In the genomic region with DNA sequence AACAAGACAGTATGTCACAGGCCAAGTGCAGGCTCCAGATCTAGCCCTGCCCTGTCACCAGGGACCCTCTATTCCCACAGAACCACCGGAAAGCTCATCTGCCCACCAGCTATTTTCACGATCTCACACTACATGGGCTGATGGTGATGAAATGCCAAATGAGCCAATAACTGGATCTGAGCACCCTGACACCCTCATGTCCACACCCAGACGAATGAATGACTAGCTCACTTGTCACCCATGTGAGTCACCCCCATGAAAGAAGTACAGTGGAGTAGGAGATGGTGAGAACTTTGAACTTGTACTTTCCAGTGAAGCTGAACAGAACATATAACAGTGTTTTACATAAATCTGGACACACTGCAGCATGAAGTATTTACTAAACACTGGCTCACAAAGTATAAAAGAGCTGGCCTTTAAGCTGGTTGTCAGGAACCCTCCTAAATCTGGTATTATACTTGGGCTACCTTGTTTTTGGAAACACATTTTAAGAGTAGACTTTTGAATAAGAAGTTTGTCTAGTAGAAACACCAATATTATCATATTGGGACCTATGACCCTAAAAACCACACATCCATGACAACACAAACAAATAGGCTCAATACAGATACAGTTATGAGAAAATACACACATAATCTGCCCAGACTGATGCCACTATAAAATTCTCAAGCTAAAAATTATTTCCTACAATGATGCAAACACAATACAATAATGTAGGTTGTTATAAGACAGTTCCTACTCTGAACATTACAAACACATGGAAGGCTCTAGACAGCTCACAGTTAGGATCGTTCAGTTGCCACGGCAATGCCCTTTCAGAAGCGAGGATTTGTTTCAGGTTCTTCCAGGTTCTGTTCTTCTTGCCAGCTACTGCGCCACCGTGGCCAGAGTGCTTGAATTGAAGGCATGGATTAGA, we compare ENCODE assay signal across 8 cellular contexts. TPM values are rescaled to one million over a fixed set of nuclear protein-coding genes. Genes with fewer than 3 reads are reported as not detected.
DNase-seq lines count a peak whose midpoint lies in the region; ATAC-seq and TF ChIP-seq lines count a peak whose summit lies in the region.

No MANE protein-coding gene starts in this region.

- DNase-seq in activated CD4-positive, alpha-beta T cell treated with anti-CD3 and anti-CD28 coated beads for 36 hours, result peak; percentile 65
- DNase-seq in activated CD4-positive, alpha-beta T cell treated with anti-CD3 and anti-CD28 coated beads for 1 hour, result no peak
- peak; percentile 56 for DNase-seq in NCI-H226
- peak; percentile 96 for DNase-seq in osteoblast (ENCODE audit: insufficient read length, low spot score, missing footprints)
- DNase-seq in cerebellar nuclear complex (lab: John Stamatoyannopoulos, UW), result no peak
- DNase-seq in GM19240 (ENCODE audit: insufficient read length, low spot score), result no peak
- no peak for DNase-seq in NCI-H2029 treated with DMSO at 0.1 percent for 48 hours (lab: John Stamatoyannopoulos, UW)

- H3K4me3 Mint-ChIP-seq in activated CD4-positive, alpha-beta T cell treated with anti-CD3 and anti-CD28 coated beads for 36 hours, result peak overlapping the region; percentile 22

- H2AFZ ChIP-seq in osteoblast (ENCODE audit: low read length), result peak overlapping the region; percentile 5

- peak overlapping the region in 1 of 2 donors; percentile 32 for H3K4me3 ChIP-seq in duodenal mucosa (ENCODE audit: low read depth in 1 of 2, low read length in 2 of 2)
- peak overlapping the region; percentile 31 for H3K4me3 ChIP-seq in osteoblast (ENCODE audit: insufficient read depth, low read length)

- H3K27ac Mint-ChIP-seq in activated CD4-positive, alpha-beta T cell treated with anti-CD3 and anti-CD28 coated beads for 36 hours, result peak overlapping the region; percentile 55

- intact Hi-C loops in activated CD4-positive, alpha-beta T cell treated with anti-CD3 and anti-CD28 coated beads for 36 hours (cut with DNase I, micrococcal nuclease), result loop anchor here (1.0 to 5.0 kb wide), 5 partner anchors 19 to 649 kb away; a partner anchor contains a TSS

- no peaks in the 10 kb centered on the region for H3K27me3 Mint-ChIP-seq in activated CD4-positive, alpha-beta T cell treated with anti-CD3 and anti-CD28 coated beads for 36 hours

- POLR2A ChIA-PET in activated CD4-positive, alpha-beta T cell treated with anti-CD3 and anti-CD28 coated beads for 36 hours (lab: Charles Lee), result interaction anchor here (0.9 to 2.2 kb wide), 4 partner anchors 15 to 349 kb away, joined by 3 to 27 read pairs (median 4); a partner anchor contains a TSS

- H4K20me1 ChIP-seq in osteoblast (ENCODE audit: insufficient read depth, low read length), result no peaks in the 10 kb centered on the region

- no peaks in the 10 kb centered on the region for H3K27me3 ChIP-seq in duodenal mucosa (ENCODE audit: control insufficient read depth in 1 of 2, insufficient read depth in 2 of 2, low read length in 2 of 2)
- no peaks in the 10 kb centered on the region for H3K27me3 ChIP-seq in osteoblast (ENCODE audit: insufficient read depth, low read length)

- H3K36me3 ChIP-seq in duodenal mucosa (ENCODE audit: control insufficient read depth in 1 of 2, insufficient read depth in 2 of 2, low read length in 2 of 2) (peaks cover 0 to 3% of the 10 kb centered on the region in 2 donors), osteoblast (ENCODE audit: insufficient read depth, low read length) (peaks cover 8% of the 10 kb centered on the region)

- peaks cover 57% of the 10 kb centered on the region for H3K79me2 ChIP-seq in osteoblast (ENCODE audit: insufficient read depth, low read length)

- H3K27ac ChIP-seq in duodenal mucosa (ENCODE audit: low read depth, low read length), result peak overlapping the region; percentile 11
- peak overlapping the region; percentile 98 for H3K27ac ChIP-seq in osteoblast (ENCODE audit: low read depth, low read length)

- no peaks in the 10 kb centered on the region for H3K9me3 Mint-ChIP-seq in activated CD4-positive, alpha-beta T cell treated with anti-CD3 and anti-CD28 coated beads for 36 hours (ENCODE audit: low read depth)

- H3K9ac ChIP-seq in duodenal mucosa (ENCODE audit: low read depth in 1 of 2, low read length in 2 of 2), result peak overlapping the region in 1 of 2 donors; percentile 5

- peak; percentile 100 for ATAC-seq in activated CD4-positive, alpha-beta T cell treated with anti-CD3 and anti-CD28 coated beads for 36 hours

- CTCF ChIA-PET in activated CD4-positive, alpha-beta T cell treated with anti-CD3 and anti-CD28 coated beads for 36 hours (lab: Charles Lee), result interaction anchor here (0.9 to 1.9 kb wide), 6 partner anchors 9 to 124 kb away, joined by 3 to 8 read pairs (median 4); a partner anchor contains a TSS

- peaks cover 40% of the 10 kb centered on the region for H3K4me1 Mint-ChIP-seq in activated CD4-positive, alpha-beta T cell treated with anti-CD3 and anti-CD28 coated beads for 36 hours

- TF ChIP-seq CTCF in osteoblast (IDR thresholded peaks at IDR 0.05; ENCODE audit: extremely low read depth, low read depth, low read length), result no peak

- H3K4me1 ChIP-seq in duodenal mucosa (ENCODE audit: control insufficient read depth in 1 of 2, insufficient read depth in 2 of 2, low read length in 2 of 2), result peaks cover 18 to 49% of the 10 kb centered on the region in 2 donors
- peaks cover 46% of the 10 kb centered on the region for H3K4me1 ChIP-seq in osteoblast (ENCODE audit: insufficient read depth, low read length)

- no peaks in the 10 kb centered on the region for H3K9me3 ChIP-seq in duodenal mucosa (ENCODE audit: control insufficient read depth in 1 of 2, low read length in 2 of 2)
- H3K9me3 ChIP-seq in osteoblast (ENCODE audit: low read depth, low read length), result no peaks in the 10 kb centered on the region

- H3K36me3 Mint-ChIP-seq in activated CD4-positive, alpha-beta T cell treated with anti-CD3 and anti-CD28 coated beads for 36 hours (ENCODE audit: low read depth), result peaks cover 23% of the 10 kb centered on the region

- peak overlapping the region; percentile 72 for H3K4me2 ChIP-seq in osteoblast (ENCODE audit: insufficient read depth, low read length)

RNA-seq across cellular contexts. Expression of a gene that starts 19.0 kb away (rescaled TPM):
- 10 to 100 TPM; 30.8 to 37.4 TPM for total RNA-seq in activated CD4-positive, alpha-beta T cell treated with anti-CD3 and anti-CD28 coated beads for 36 hours
- 9.0 and 14.4 TPM in 2 replicates for total RNA-seq in osteoblast

Comparison
In these comparisons a context has a peak if more than half of its experiments do, and no peak if none do; other contexts are left out.
1. DNase-seq: peak in activated CD4-positive, alpha-beta T cell treated with anti-CD3 and anti-CD28 coated beads for 36 hours (single experiment), NCI-H226 (single experiment) and osteoblast (single experiment); none in activated CD4-positive, alpha-beta T cell treated with anti-CD3 and anti-CD28 coated beads for 1 hour (single experiment), cerebellar nuclear complex (0 of 2), GM19240 (single experiment) and NCI-H2029 treated with DMSO at 0.1 percent for 48 hours (single experiment).